In the genomic region with DNA sequence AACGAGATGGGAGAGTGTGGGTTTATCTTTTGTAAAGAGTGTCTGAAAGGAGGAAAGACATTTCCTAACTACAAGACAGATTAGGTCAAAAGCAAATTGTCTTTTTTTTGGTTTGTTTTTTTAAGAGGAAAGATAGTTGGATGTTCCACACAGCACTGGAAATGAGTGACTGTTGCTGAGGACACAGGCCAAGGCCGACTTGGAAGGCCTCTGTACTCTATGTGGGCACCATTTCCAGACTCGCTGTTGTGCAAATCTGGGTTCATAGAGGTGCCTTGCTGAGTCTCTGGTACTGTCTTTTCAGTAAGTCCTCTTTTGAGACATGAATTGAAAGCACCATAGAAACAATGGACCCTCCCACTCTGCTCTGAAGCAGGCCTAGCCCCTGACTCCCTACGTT, we compare ENCODE assay signal across 23 cellular contexts.
"Had no signal": no experiment of that assay in that cellular context is flagged by ENCODE, and none has a peak within 500 bp of the region (broad histone marks: within the 10 kb centered on the region; RNA-seq: fewer than 3 reads in every experiment).

No MANE protein-coding gene starts in this region.

- H3K27me3 ChIP-seq: gastrocnemius medialis, sigmoid colon, upper lobe of right lung had no signal

- H3K27me3 Mint-ChIP-seq: dendritic cell treated with granulocyte-macrophage colony-stimulating factor and Interleukin-4, amounts not matched to agents 40 ng/mL and 50 ng/mL, for 4 days; stimulated activated naive B cell treated with anti-CD40 and anti-IgM and Interleukin-4, amounts not matched to agents 10 μg/mL and 1 μg/mL and 100 μg/mL, for 72 hours had no signal

- H3K4me3 ChIP-seq: gastrocnemius medialis, sigmoid colon, smooth muscle cell, thoracic aorta, upper lobe of right lung had no signal

- H3K36me3 ChIP-seq: gastrocnemius medialis, sigmoid colon, thoracic aorta, upper lobe of right lung had no signal

- ATAC-seq: activated naive CD8-positive, alpha-beta T cell treated with anti-CD3 and anti-CD28 coated beads, Interleukin-2, amount 50 U/mL, for 24 hours; gastrocnemius medialis; natural killer cell; SK-N-SH treated with all-trans-retinoic acid at 6 μM for 48 hours; stimulated activated naive B cell treated with anti-CD40 and anti-IgM and Interleukin-4, amounts not matched to agents 10 μg/mL and 1 μg/mL and 100 μg/mL, for 72 hours; upper lobe of right lung had no signal

- DNase-seq: activated CD4-positive, alpha-beta memory T cell treated with anti-CD3 and anti-CD28 coated beads, Interleukin-2, amount 10 ng/mL, durations not matched to agents 7 days and 5 days; activated CD4-positive, alpha-beta T cell treated with anti-CD3 and anti-CD28 coated beads for 48 hours; activated gamma-delta T cell; activated naive CD4-positive, alpha-beta T cell treated with anti-CD3 and anti-CD28 coated beads, Interleukin-2, amount 50 U/mL, for 16 hours; activated naive CD8-positive, alpha-beta T cell treated with anti-CD3 and anti-CD28 coated beads, Interleukin-2, amount 50 U/mL, for 24 hours; activated T-cell treated with anti-CD3 and anti-CD28 coated beads for 4 hours; aorta; caudate nucleus; effector CD4-positive, alpha-beta T cell; gastrocnemius medialis; left cardiac atrium; natural killer cell; posterior cingulate gyrus; sigmoid colon; stimulated activated CD4-positive, alpha-beta T cell treated with anti-CD3 and anti-CD28 coated beads, Interleukin-2, amount 100 ng/mL, for 48 hours; stimulated activated CD8-positive, alpha-beta memory T cell treated with anti-CD3 and anti-CD28 coated beads, Interleukin-4, amount 100 ng/mL, for 48 hours; stimulated activated naive B cell treated with anti-CD40 and anti-IgM and Interleukin-4, amounts not matched to agents 10 μg/mL and 1 μg/mL and 100 μg/mL, for 72 hours; upper lobe of right lung had no signal

- H3K4me1 ChIP-seq: gastrocnemius medialis, upper lobe of right lung had no signal

- H3K27ac Mint-ChIP-seq: activated CD4-positive, alpha-beta memory T cell treated with anti-CD3 and anti-CD28 coated beads, Interleukin-2, amount 10 ng/mL, durations not matched to agents 7 days and 5 days; activated naive CD8-positive, alpha-beta T cell treated with anti-CD3 and anti-CD28 coated beads, Interleukin-2, amount 50 U/mL, for 24 hours; dendritic cell treated with granulocyte-macrophage colony-stimulating factor and Interleukin-4, amounts not matched to agents 40 ng/mL and 50 ng/mL, for 4 days; natural killer cell; stimulated activated naive B cell treated with anti-CD40 and anti-IgM and Interleukin-4, amounts not matched to agents 10 μg/mL and 1 μg/mL and 100 μg/mL, for 72 hours had no signal

- H3K27ac ChIP-seq: gastrocnemius medialis, thoracic aorta, upper lobe of right lung had no signal

- H3K36me3 Mint-ChIP-seq: brain, natural killer cell had no signal

- H3K4me2 ChIP-seq: smooth muscle cell had no signal

- H3K4me3 Mint-ChIP-seq: activated CD4-positive, alpha-beta memory T cell treated with anti-CD3 and anti-CD28 coated beads, Interleukin-2, amount 10 ng/mL, durations not matched to agents 7 days and 5 days; activated naive CD8-positive, alpha-beta T cell treated with anti-CD3 and anti-CD28 coated beads, Interleukin-2, amount 50 U/mL, for 24 hours; brain; dendritic cell treated with granulocyte-macrophage colony-stimulating factor and Interleukin-4, amounts not matched to agents 40 ng/mL and 50 ng/mL, for 4 days; natural killer cell; stimulated activated naive B cell treated with anti-CD40 and anti-IgM and Interleukin-4, amounts not matched to agents 10 μg/mL and 1 μg/mL and 100 μg/mL, for 72 hours had no signal

- H3K9me3 ChIP-seq: gastrocnemius medialis, upper lobe of right lung had no signal

- H3K4me1 Mint-ChIP-seq: natural killer cell; stimulated activated naive B cell treated with anti-CD40 and anti-IgM and Interleukin-4, amounts not matched to agents 10 μg/mL and 1 μg/mL and 100 μg/mL, for 72 hours had no signal
